Comparison of ENCODE assay signal across 1 cellular context in the genomic region with DNA sequence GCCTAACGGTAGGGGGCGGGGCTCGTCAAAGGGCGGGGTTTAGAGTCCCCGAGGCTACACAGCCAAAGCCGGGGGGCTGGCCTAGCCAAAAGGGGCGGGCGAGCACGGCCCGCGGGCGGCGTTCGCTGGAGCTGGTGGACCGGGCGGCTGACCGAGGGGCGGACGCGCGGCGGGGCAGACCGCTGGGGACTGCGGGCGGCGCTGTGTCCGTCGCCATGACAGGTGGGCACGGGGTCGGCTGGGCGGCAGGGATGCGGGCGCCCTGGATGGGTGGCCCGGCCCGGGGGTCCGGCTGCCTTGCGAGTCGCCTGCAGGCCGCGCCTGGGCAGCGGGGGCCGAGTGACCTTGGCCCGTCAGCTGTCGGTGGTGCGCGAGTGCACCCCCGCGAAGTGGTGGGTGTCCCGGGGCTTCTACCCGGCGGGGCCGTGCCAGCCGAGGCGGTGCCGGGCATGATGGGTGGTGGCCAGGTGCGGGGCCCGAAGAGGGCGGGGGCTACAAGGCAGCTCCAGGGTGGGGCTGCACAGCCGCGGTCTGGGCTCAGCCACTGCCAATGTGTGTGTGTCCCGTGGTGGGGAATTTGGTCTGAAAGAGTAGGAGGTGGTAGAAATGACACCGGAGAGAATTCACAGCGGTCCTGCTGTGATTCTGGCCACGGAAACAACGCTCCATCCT.
TF ChIP-seq lines count a peak whose summit lies in the region.

A gene with protein sequence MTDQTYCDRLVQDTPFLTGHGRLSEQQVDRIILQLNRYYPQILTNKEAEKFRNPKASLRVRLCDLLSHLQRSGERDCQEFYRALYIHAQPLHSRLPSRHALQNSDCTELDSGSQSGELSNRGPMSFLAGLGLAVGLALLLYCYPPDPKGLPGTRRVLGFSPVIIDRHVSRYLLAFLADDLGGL (plus strand): TSS at position 87 of the 672 bp plus-strand sequence. CDS start 129 bp downstream, at position 216.

TF ChIP-seq in K562, 482 proteins besides CTCF, POLR2A, EP300 and RAD21 (continued from another document and continues in another):
- TF ChIP-seq, protein P1, sequence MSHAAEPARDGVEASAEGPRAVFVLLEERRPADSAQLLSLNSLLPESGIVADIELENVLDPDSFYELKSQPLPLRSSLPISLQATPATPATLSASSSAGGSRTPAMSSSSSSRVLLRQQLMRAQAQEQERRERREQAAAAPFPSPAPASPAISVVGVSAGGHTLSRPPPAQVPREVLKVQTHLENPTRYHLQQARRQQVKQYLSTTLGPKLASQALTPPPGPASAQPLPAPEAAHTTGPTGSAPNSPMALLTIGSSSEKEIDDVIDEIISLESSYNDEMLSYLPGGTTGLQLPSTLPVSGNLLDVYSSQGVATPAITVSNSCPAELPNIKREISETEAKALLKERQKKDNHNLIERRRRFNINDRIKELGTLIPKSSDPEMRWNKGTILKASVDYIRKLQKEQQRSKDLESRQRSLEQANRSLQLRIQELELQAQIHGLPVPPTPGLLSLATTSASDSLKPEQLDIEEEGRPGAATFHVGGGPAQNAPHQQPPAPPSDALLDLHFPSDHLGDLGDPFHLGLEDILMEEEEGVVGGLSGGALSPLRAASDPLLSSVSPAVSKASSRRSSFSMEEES (CRISPR knock-in tag; IDR thresholded peaks at IDR 0.05) = no peak
- TF ChIP-seq CHCHD3 (CRISPR knock-in tag; IDR thresholded peaks at IDR 0.05) (no peak), ESRRB (CRISPR knock-in tag; IDR thresholded peaks at IDR 0.05; ENCODE audit: borderline replicate concordance) (no peak), SAFB2 (IDR thresholded peaks at IDR 0.05; ENCODE audit: borderline replicate concordance, low read depth, low read length, severe bottlenecking) (no peak), HNRNPL (IDR thresholded peaks at IDR 0.05; ENCODE audit: low read depth, low read length) (peak; percentile 88), SNRNP70 (optimal IDR thresholded peaks at IDR 0.05; ENCODE audit: low read depth, low read length) (no peak), ELF1 (tag; IDR thresholded peaks at IDR 0.05) (no peak), NRF1 (conservative IDR thresholded peaks at IDR 0.05 in 1 of 2, IDR thresholded peaks at IDR 0.05 in 1 of 2) (no peak; a peak in 1 of 4 replicates), ZKSCAN1 (IDR thresholded peaks at IDR 0.05; ENCODE audit: low read depth, low read length) (no peak), SRF (CRISPR knock-in tag; IDR thresholded peaks at IDR 0.05) (no peak), KAT7 (CRISPR knock-in tag; IDR thresholded peaks at IDR 0.05; ENCODE audit: borderline replicate concordance) (peak; percentile 39; the same call in 1 of the 2 replicates), SIN3B (IDR thresholded peaks at IDR 0.05; ENCODE audit: low read depth) (peak; percentile 45; the same call in 1 of the 2 replicates), THRAP3 (IDR thresholded peaks at IDR 0.05; ENCODE audit: borderline replicate concordance) (no peak), KLF10 (CRISPR knock-in tag; IDR thresholded peaks at IDR 0.05) (no peak), FOXJ3 (CRISPR knock-in tag; IDR thresholded peaks at IDR 0.05) (no peak), OTX1 (CRISPR knock-in tag; IDR thresholded peaks at IDR 0.05) (no peak), KLF1 (tag; IDR thresholded peaks at IDR 0.05) (no peak), ARNT (IDR thresholded peaks at IDR 0.05) (no peak), ZFP30 (CRISPR knock-in tag; IDR thresholded peaks at IDR 0.05; ENCODE audit: borderline replicate concordance) (no peak), SREBF1 (IDR thresholded peaks at IDR 0.05; ENCODE audit: borderline replicate concordance, low read depth, low read length) (no peak), TCF3 (CRISPR knock-in tag; IDR thresholded peaks at IDR 0.05) (no peak), SMARCC2 (IDR thresholded peaks at IDR 0.05; ENCODE audit: low read depth) (no peak), HNRNPLL (IDR thresholded peaks at IDR 0.05; ENCODE audit: low read depth, low read length, poor library complexity, severe bottlenecking) (no peak), ZNF561 (CRISPR knock-in tag; conservative IDR thresholded peaks at IDR 0.05) (no peak), SMARCA4 (IDR thresholded peaks at IDR 0.05) (no peak), GATAD2B (IDR thresholded peaks at IDR 0.05; ENCODE audit: borderline replicate concordance) (peak; percentile 65; the same call in 1 of the 2 replicates), RBM25 (IDR thresholded peaks at IDR 0.05; ENCODE audit: low read depth, low read length, severe bottlenecking) (peak; percentile 4), TRIM24 (IDR thresholded peaks at IDR 0.05) (no peak), SAP30 (IDR thresholded peaks at IDR 0.05; ENCODE audit: borderline replicate concordance, insufficient read depth, low read depth, low read length, poor library complexity, severe bottlenecking) (peak; percentile 77), HMGN3 (IDR thresholded peaks at IDR 0.05; ENCODE audit: borderline replicate concordance, extremely low read depth, insufficient read length, low read depth, low read length) (peak; percentile 23), KAT8 (IDR thresholded peaks at IDR 0.05; ENCODE audit: low read depth) (no peak), GATAD2A (IDR thresholded peaks at IDR 0.05) (0 out of 2 replicates have a peak, but pooled peaks have one; percentile 62), SLC30A9 (CRISPR knock-in tag; IDR thresholded peaks at IDR 0.05) (no peak)
- TF ChIP-seq, protein P2, sequence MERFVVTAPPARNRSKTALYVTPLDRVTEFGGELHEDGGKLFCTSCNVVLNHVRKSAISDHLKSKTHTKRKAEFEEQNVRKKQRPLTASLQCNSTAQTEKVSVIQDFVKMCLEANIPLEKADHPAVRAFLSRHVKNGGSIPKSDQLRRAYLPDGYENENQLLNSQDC (CRISPR knock-in tag; IDR thresholded peaks at IDR 0.05) = no peak
- TF ChIP-seq, protein P3, sequence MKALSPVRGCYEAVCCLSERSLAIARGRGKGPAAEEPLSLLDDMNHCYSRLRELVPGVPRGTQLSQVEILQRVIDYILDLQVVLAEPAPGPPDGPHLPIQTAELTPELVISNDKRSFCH (CRISPR knock-in tag; IDR thresholded peaks at IDR 0.05) = no peak
- TF ChIP-seq, protein P3 (tag; IDR thresholded peaks at IDR 0.05) = 0 out of 2 replicates have a peak, but pooled peaks have one; percentile 43
- TF ChIP-seq, protein P4, sequence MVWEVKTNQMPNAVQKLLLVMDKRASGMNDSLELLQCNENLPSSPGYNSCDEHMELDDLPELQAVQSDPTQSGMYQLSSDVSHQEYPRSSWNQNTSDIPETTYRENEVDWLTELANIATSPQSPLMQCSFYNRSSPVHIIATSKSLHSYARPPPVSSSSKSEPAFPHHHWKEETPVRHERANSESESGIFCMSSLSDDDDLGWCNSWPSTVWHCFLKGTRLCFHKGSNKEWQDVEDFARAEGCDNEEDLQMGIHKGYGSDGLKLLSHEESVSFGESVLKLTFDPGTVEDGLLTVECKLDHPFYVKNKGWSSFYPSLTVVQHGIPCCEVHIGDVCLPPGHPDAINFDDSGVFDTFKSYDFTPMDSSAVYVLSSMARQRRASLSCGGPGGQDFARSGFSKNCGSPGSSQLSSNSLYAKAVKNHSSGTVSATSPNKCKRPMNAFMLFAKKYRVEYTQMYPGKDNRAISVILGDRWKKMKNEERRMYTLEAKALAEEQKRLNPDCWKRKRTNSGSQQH (CRISPR knock-in tag; IDR thresholded peaks at IDR 0.05) = no peak
- TF ChIP-seq, protein P5, sequence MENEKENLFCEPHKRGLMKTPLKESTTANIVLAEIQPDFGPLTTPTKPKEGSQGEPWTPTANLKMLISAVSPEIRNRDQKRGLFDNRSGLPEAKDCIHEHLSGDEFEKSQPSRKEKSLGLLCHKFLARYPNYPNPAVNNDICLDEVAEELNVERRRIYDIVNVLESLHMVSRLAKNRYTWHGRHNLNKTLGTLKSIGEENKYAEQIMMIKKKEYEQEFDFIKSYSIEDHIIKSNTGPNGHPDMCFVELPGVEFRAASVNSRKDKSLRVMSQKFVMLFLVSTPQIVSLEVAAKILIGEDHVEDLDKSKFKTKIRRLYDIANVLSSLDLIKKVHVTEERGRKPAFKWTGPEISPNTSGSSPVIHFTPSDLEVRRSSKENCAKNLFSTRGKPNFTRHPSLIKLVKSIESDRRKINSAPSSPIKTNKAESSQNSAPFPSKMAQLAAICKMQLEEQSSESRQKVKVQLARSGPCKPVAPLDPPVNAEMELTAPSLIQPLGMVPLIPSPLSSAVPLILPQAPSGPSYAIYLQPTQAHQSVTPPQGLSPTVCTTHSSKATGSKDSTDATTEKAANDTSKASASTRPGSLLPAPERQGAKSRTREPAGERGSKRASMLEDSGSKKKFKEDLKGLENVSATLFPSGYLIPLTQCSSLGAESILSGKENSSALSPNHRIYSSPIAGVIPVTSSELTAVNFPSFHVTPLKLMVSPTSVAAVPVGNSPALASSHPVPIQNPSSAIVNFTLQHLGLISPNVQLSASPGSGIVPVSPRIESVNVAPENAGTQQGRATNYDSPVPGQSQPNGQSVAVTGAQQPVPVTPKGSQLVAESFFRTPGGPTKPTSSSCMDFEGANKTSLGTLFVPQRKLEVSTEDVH (IDR thresholded peaks at IDR 0.05; ENCODE audit: low read depth, partially characterized antibody) = no peak
- TF ChIP-seq, protein P6, sequence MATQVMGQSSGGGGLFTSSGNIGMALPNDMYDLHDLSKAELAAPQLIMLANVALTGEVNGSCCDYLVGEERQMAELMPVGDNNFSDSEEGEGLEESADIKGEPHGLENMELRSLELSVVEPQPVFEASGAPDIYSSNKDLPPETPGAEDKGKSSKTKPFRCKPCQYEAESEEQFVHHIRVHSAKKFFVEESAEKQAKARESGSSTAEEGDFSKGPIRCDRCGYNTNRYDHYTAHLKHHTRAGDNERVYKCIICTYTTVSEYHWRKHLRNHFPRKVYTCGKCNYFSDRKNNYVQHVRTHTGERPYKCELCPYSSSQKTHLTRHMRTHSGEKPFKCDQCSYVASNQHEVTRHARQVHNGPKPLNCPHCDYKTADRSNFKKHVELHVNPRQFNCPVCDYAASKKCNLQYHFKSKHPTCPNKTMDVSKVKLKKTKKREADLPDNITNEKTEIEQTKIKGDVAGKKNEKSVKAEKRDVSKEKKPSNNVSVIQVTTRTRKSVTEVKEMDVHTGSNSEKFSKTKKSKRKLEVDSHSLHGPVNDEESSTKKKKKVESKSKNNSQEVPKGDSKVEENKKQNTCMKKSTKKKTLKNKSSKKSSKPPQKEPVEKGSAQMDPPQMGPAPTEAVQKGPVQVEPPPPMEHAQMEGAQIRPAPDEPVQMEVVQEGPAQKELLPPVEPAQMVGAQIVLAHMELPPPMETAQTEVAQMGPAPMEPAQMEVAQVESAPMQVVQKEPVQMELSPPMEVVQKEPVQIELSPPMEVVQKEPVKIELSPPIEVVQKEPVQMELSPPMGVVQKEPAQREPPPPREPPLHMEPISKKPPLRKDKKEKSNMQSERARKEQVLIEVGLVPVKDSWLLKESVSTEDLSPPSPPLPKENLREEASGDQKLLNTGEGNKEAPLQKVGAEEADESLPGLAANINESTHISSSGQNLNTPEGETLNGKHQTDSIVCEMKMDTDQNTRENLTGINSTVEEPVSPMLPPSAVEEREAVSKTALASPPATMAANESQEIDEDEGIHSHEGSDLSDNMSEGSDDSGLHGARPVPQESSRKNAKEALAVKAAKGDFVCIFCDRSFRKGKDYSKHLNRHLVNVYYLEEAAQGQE (CRISPR knock-in tag; IDR thresholded peaks at IDR 0.05; ENCODE audit: low read depth) = 0 out of 2 replicates have a peak, but pooled peaks have one; percentile 53
- TF ChIP-seq, protein P7, sequence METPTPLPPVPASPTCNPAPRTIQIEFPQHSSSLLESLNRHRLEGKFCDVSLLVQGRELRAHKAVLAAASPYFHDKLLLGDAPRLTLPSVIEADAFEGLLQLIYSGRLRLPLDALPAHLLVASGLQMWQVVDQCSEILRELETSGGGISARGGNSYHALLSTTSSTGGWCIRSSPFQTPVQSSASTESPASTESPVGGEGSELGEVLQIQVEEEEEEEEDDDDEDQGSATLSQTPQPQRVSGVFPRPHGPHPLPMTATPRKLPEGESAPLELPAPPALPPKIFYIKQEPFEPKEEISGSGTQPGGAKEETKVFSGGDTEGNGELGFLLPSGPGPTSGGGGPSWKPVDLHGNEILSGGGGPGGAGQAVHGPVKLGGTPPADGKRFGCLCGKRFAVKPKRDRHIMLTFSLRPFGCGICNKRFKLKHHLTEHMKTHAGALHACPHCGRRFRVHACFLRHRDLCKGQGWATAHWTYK (CRISPR knock-in tag; IDR thresholded peaks at IDR 0.05) = peak; percentile 77; the same call in 1 of the 2 replicates
- TF ChIP-seq, protein P8, sequence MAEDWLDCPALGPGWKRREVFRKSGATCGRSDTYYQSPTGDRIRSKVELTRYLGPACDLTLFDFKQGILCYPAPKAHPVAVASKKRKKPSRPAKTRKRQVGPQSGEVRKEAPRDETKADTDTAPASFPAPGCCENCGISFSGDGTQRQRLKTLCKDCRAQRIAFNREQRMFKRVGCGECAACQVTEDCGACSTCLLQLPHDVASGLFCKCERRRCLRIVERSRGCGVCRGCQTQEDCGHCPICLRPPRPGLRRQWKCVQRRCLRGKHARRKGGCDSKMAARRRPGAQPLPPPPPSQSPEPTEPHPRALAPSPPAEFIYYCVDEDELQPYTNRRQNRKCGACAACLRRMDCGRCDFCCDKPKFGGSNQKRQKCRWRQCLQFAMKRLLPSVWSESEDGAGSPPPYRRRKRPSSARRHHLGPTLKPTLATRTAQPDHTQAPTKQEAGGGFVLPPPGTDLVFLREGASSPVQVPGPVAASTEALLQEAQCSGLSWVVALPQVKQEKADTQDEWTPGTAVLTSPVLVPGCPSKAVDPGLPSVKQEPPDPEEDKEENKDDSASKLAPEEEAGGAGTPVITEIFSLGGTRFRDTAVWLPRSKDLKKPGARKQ (CRISPR knock-in tag; IDR thresholded peaks at IDR 0.05) = no peak
- TF ChIP-seq, protein P9, sequence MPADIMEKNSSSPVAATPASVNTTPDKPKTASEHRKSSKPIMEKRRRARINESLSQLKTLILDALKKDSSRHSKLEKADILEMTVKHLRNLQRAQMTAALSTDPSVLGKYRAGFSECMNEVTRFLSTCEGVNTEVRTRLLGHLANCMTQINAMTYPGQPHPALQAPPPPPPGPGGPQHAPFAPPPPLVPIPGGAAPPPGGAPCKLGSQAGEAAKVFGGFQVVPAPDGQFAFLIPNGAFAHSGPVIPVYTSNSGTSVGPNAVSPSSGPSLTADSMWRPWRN (IDR thresholded peaks at IDR 0.05; ENCODE audit: low read depth) = no peak
- TF ChIP-seq, protein P10, sequence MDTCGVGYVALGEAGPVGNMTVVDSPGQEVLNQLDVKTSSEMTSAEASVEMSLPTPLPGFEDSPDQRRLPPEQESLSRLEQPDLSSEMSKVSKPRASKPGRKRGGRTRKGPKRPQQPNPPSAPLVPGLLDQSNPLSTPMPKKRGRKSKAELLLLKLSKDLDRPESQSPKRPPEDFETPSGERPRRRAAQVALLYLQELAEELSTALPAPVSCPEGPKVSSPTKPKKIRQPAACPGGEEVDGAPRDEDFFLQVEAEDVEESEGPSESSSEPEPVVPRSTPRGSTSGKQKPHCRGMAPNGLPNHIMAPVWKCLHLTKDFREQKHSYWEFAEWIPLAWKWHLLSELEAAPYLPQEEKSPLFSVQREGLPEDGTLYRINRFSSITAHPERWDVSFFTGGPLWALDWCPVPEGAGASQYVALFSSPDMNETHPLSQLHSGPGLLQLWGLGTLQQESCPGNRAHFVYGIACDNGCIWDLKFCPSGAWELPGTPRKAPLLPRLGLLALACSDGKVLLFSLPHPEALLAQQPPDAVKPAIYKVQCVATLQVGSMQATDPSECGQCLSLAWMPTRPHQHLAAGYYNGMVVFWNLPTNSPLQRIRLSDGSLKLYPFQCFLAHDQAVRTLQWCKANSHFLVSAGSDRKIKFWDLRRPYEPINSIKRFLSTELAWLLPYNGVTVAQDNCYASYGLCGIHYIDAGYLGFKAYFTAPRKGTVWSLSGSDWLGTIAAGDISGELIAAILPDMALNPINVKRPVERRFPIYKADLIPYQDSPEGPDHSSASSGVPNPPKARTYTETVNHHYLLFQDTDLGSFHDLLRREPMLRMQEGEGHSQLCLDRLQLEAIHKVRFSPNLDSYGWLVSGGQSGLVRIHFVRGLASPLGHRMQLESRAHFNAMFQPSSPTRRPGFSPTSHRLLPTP (IDR thresholded peaks at IDR 0.05; ENCODE audit: borderline replicate concordance, extremely low read depth, insufficient read length) = no peak
